In genomic region chr3:71443332-71443731, GRCh38 we compare ENCODE assay signal across 10 cellular contexts.
A peak's percentile ranks its signal among the peaks of the same experiment; 100 is the strongest.
DNase-seq lines count a peak whose midpoint lies in the region; ATAC-seq lines count a peak whose summit lies in the region.
"Had no signal": no experiment of that assay in that cellular context is flagged by ENCODE, and none has a peak within 500 bp of the region (broad histone marks: within the 10 kb centered on the region; RNA-seq: fewer than 3 reads in every experiment).

No MANE protein-coding gene starts in this region.

- H3K36me3 ChIP-seq in stomach smooth muscle (ENCODE audit: control insufficient read depth in 2 of 2, insufficient read depth in 2 of 2, low read length in 2 of 2): no peaks in the 10 kb centered on the region
- H3K36me3 ChIP-seq: tibial artery had no signal

- H3K9ac ChIP-seq in stomach smooth muscle (ENCODE audit: low read length in 2 of 2): no peak overlapping the region

- H3K4me1 Mint-ChIP-seq in activated CD4-positive, alpha-beta T cell treated with anti-CD3 and anti-CD28 coated beads, Interleukin-2, amount 10 ng/mL, durations not matched to agents 7 days and 5 days: peaks cover 92% of the 10 kb centered on the region
- peaks cover 98% of the 10 kb centered on the region for H3K4me1 Mint-ChIP-seq in activated T-cell treated with anti-CD3 and anti-CD28 coated beads, Interleukin-2, amount 50 U/mL, for 72 hours (ENCODE audit: low read depth)

- peaks cover 20% of the 10 kb centered on the region for H3K4me1 ChIP-seq in stomach smooth muscle (ENCODE audit: control insufficient read depth, insufficient read depth, low read length)

- H3K27ac ChIP-seq in layer of hippocampus (ENCODE audit: low read depth, low read length) (peak overlapping the region; percentile 42), stomach smooth muscle (ENCODE audit: low read length) (peak overlapping the region; percentile 38)
- H3K27ac ChIP-seq: tibial artery had no signal

- no peaks in the 10 kb centered on the region for H3K27me3 ChIP-seq in layer of hippocampus (ENCODE audit: control insufficient read depth, insufficient read depth, low read length)
- no peaks in the 10 kb centered on the region for H3K27me3 ChIP-seq in stomach smooth muscle (ENCODE audit: control insufficient read depth in 1 of 2, insufficient read depth in 2 of 2, low read length in 2 of 2)
- H3K27me3 ChIP-seq: tibial artery had no signal

- no peak overlapping the region for H3K4me3 Mint-ChIP-seq in activated CD4-positive, alpha-beta T cell treated with anti-CD3 and anti-CD28 coated beads, Interleukin-2, amount 10 ng/mL, durations not matched to agents 7 days and 5 days
- H3K4me3 Mint-ChIP-seq in activated T-cell treated with anti-CD3 and anti-CD28 coated beads, Interleukin-2, amount 50 U/mL, for 72 hours: peak overlapping the region; percentile 71 to 77

- peaks cover 27% of the 10 kb centered on the region for H3K36me3 Mint-ChIP-seq in activated CD4-positive, alpha-beta T cell treated with anti-CD3 and anti-CD28 coated beads, Interleukin-2, amount 10 ng/mL, durations not matched to agents 7 days and 5 days (ENCODE audit: low read depth)
- peaks cover 3 to 6% of the 10 kb centered on the region in 2 donors for H3K36me3 Mint-ChIP-seq in activated T-cell treated with anti-CD3 and anti-CD28 coated beads, Interleukin-2, amount 50 U/mL, for 72 hours (ENCODE audit: insufficient read depth in 2 of 2)

- no peaks in the 10 kb centered on the region for H3K27me3 Mint-ChIP-seq in activated CD4-positive, alpha-beta T cell treated with anti-CD3 and anti-CD28 coated beads, Interleukin-2, amount 10 ng/mL, durations not matched to agents 7 days and 5 days
- H3K27me3 Mint-ChIP-seq in activated T-cell treated with anti-CD3 and anti-CD28 coated beads, Interleukin-2, amount 50 U/mL, for 72 hours (ENCODE audit: low read depth): no peaks in the 10 kb centered on the region

- intact Hi-C loops in posterior vena cava (cut with DNase I): loop anchor here in 1 of 2 donors (5.0 kb wide), 1 partner anchor 1149 kb away; no protein-coding TSS in a partner anchor

- ATAC-seq in activated T-cell treated with anti-CD3 and anti-CD28 coated beads, Interleukin-2, amount 50 U/mL, for 72 hours (replicated peaks in 1 of 2): no peak
- no peak for ATAC-seq in GM19351 (IDR thresholded peaks at IDR 0.05; ENCODE audit: unreplicated experiment)
- no peak for ATAC-seq in GM21737 (IDR thresholded peaks at IDR 0.05; ENCODE audit: unreplicated experiment)

- POLR2A ChIA-PET in activated CD4-positive, alpha-beta T cell treated with anti-CD3 and anti-CD28 coated beads, Interleukin-2, amount 10 ng/mL, durations not matched to agents 7 days and 5 days (lab: Charles Lee): interaction anchor here (0.7 kb wide), 1 partner anchor 172 kb away, joined by 3 read pairs; no protein-coding TSS in a partner anchor

- peaks cover 2% of the 10 kb centered on the region for H3K9me3 Mint-ChIP-seq in activated CD4-positive, alpha-beta T cell treated with anti-CD3 and anti-CD28 coated beads, Interleukin-2, amount 10 ng/mL, durations not matched to agents 7 days and 5 days
- peaks cover 0 to 3% of the 10 kb centered on the region in 2 donors for H3K9me3 Mint-ChIP-seq in activated T-cell treated with anti-CD3 and anti-CD28 coated beads, Interleukin-2, amount 50 U/mL, for 72 hours

- DNase-seq in activated CD4-positive, alpha-beta T cell treated with anti-CD3 and anti-CD28 coated beads, Interleukin-2, amount 10 ng/mL, durations not matched to agents 7 days and 5 days: no peak
- no peak for DNase-seq in activated CD4-positive, alpha-beta T cell treated with anti-CD3 and anti-CD28 coated beads for 1 hour
- DNase-seq in activated T-cell treated with anti-CD3 and anti-CD28 coated beads, Interleukin-2, amount 50 U/mL, for 72 hours: no peak
- no peak for DNase-seq in posterior vena cava (ENCODE audit: low spot score)
- DNase-seq: NCI-H1436 had no signal

- no peaks in the 10 kb centered on the region for H3K9me3 ChIP-seq in stomach smooth muscle (ENCODE audit: control insufficient read depth in 2 of 2, low read length in 2 of 2)
- H3K9me3 ChIP-seq: tibial artery had no signal

- CTCF ChIA-PET in activated CD4-positive, alpha-beta T cell treated with anti-CD3 and anti-CD28 coated beads, Interleukin-2, amount 10 ng/mL, durations not matched to agents 7 days and 5 days (lab: Charles Lee): interaction anchor here (0.8 to 1.6 kb wide), 5 partner anchors 11 to 36 kb away, joined by 3 read pairs; no protein-coding TSS in a partner anchor

- no peak overlapping the region for H3K4me3 ChIP-seq in stomach smooth muscle (ENCODE audit: low read length in 2 of 2)
- H3K4me3 ChIP-seq: tibial artery had no signal

- peak overlapping the region; percentile 99 for H3K27ac Mint-ChIP-seq in activated CD4-positive, alpha-beta T cell treated with anti-CD3 and anti-CD28 coated beads, Interleukin-2, amount 10 ng/mL, durations not matched to agents 7 days and 5 days
- H3K27ac Mint-ChIP-seq in activated T-cell treated with anti-CD3 and anti-CD28 coated beads, Interleukin-2, amount 50 U/mL, for 72 hours: peak overlapping the region; percentile 95
